Comparison of ENCODE assay signal across 37 cellular contexts in the genomic region with DNA sequence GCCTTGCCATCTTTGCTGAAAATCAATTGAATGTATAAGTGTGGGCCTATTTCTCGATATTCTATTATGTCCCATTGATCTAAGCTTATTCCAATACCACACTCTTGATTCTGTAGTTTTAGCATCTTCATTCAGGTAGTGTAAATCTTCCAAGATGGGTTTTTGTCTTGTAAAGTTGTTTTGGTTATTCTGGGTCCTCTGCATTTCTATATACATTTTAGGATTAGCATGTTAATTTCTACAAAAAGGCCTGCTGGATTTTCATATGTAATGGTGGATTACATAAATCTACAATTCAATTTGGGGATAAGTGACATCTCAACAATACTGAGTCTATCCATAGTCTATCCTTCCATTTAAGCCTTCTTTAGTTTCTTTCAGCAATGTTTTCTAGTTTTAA.
"Had no signal": no experiment of that assay in that cellular context is flagged by ENCODE, and none has a peak within 500 bp of the region (broad histone marks: within the 10 kb centered on the region; RNA-seq: fewer than 3 reads in every experiment).

No MANE protein-coding gene starts in this region.

- H3K27ac ChIP-seq: adrenal gland, ascending aorta, body of pancreas, brain microvascular endothelial cell, breast epithelium, cardiac muscle cell had no signal

- ATAC-seq: activated naive CD4-positive, alpha-beta T cell treated with anti-CD3 and anti-CD28 coated beads, Interleukin-2, amount 50 U/mL, for 72 hours; activated naive CD8-positive, alpha-beta T cell treated with anti-CD3 and anti-CD28 coated beads, Interleukin-2, amount 50 U/mL, for 24 hours; activated T-cell treated with anti-CD3 and anti-CD28 coated beads, Interleukin-2, amount 50 U/mL, for 4 hours; activated T-cell treated with anti-CD3 and anti-CD28 coated beads, Interleukin-2, amount 50 U/mL, for 72 hours; activated T-helper 17 cell treated with anti-CD3 and anti-CD28 coated beads, Interleukin-2, amount 50 U/mL, for 72 hours; body of pancreas had no signal

- H3K9me3 ChIP-seq: adrenal gland, ascending aorta, body of pancreas, breast epithelium had no signal

- H3K27me3 Mint-ChIP-seq: activated naive CD8-positive, alpha-beta T cell treated with anti-CD3 and anti-CD28 coated beads, Interleukin-2, amount 10 ng/mL, durations not matched to agents 7 days and 5 days; central memory CD8-positive, alpha-beta T cell had no signal

- H3K4me1 ChIP-seq: adrenal gland, ascending aorta, body of pancreas, breast epithelium had no signal

- H3K4me3 ChIP-seq: adrenal gland, ascending aorta, body of pancreas, breast epithelium, cardiac muscle cell had no signal

- H3K27me3 ChIP-seq: adrenal gland, ascending aorta, body of pancreas, brain microvascular endothelial cell, breast epithelium had no signal

- H3K27ac Mint-ChIP-seq: activated naive CD4-positive, alpha-beta T cell treated with anti-CD3 and anti-CD28 coated beads for 36 hours; activated naive CD4-positive, alpha-beta T cell treated with anti-CD3 and anti-CD28 coated beads, Interleukin-2, amount 10 ng/mL, durations not matched to agents 7 days and 5 days; activated naive CD4-positive, alpha-beta T cell treated with anti-CD3 and anti-CD28 coated beads, Interleukin-2, amount 50 U/mL, for 24 hours; activated naive CD4-positive, alpha-beta T cell treated with anti-CD3 and anti-CD28 coated beads, Interleukin-2, amount 50 U/mL, for 72 hours; activated naive CD8-positive, alpha-beta T cell; activated naive CD8-positive, alpha-beta T cell treated with anti-CD3 and anti-CD28 coated beads for 36 hours; activated naive CD8-positive, alpha-beta T cell treated with anti-CD3 and anti-CD28 coated beads, Interleukin-2, amount 10 ng/mL, durations not matched to agents 7 days and 5 days; activated naive CD8-positive, alpha-beta T cell treated with anti-CD3 and anti-CD28 coated beads, Interleukin-2, amount 50 U/mL, for 24 hours; activated T-cell treated with anti-CD3 and anti-CD28 coated beads, Interleukin-2, amount 50 U/mL, for 24 hours; activated T-helper 1 cell treated with anti-CD3 and anti-CD28 coated beads, Interleukin-12 subunit alpha, Interleukin-12 subunit beta, Interleukin-2, Interleukin-4 antibody, amounts not matched to agents 30 ng/mL and 10 ng/mL and 1 ng/mL, durations not matched to agents 14 hours and 24 hours and 36 hours; activated T-helper 17 cell treated with anti-CD3 and anti-CD28 coated beads, Interleukin-2, amount 50 U/mL, for 72 hours; activated T-helper 2 cell treated with anti-CD3 and anti-CD28 coated beads, Interferon-gamma antibody, Interleukin-2, Interleukin-4, amounts not matched to agents 10 μg/mL and 5 μg/mL and 100 μg/mL, durations not matched to agents 14 hours and 24 hours and 36 hours; brain had no signal

- DNase-seq: activated effector memory CD4-positive, alpha-beta T cell treated with anti-CD3 and anti-CD28 coated beads, Interleukin-2, amount 50 U/mL, for 16 hours; activated effector memory CD4-positive, alpha-beta T cell treated with Interleukin-2 at 50 U/mL for 16 hours; activated gamma-delta T cell; activated gamma-delta T cell treated with Interleukin-2 at 50 U/mL for 16 hours; activated naive CD4-positive, alpha-beta T cell; activated naive CD4-positive, alpha-beta T cell treated with anti-CD3 and anti-CD28 coated beads for 36 hours; activated naive CD4-positive, alpha-beta T cell treated with anti-CD3 and anti-CD28 coated beads, Interleukin-2, amount 10 ng/mL, durations not matched to agents 7 days and 5 days; activated naive CD4-positive, alpha-beta T cell treated with anti-CD3 and anti-CD28 coated beads, Interleukin-2, amount 50 U/mL, for 16 hours; activated naive CD4-positive, alpha-beta T cell treated with Interleukin-2 at 50 U/mL for 16 hours; activated naive CD8-positive, alpha-beta T cell treated with anti-CD3 and anti-CD28 coated beads for 36 hours; activated naive CD8-positive, alpha-beta T cell treated with anti-CD3 and anti-CD28 coated beads, Interleukin-2, amount 10 ng/mL, durations not matched to agents 7 days and 5 days; activated naive CD8-positive, alpha-beta T cell treated with anti-CD3 and anti-CD28 coated beads, Interleukin-2, amount 50 U/mL, for 24 hours; activated T-cell treated with anti-CD3 and anti-CD28 coated beads, Interleukin-2, amount 50 U/mL, for 24 hours; activated T-cell treated with anti-CD3 and anti-CD28 coated beads, Interleukin-2, amount 50 U/mL, for 4 hours; activated T-cell treated with anti-CD3 and anti-CD28 coated beads, Interleukin-2, amount 50 U/mL, for 48 hours; activated T-cell treated with anti-CD3 and anti-CD28 coated beads, Interleukin-2, amount 50 U/mL, for 72 hours; adrenal gland; amniotic stem cell; amygdala; anterior cingulate cortex; aorta; body of pancreas; brain microvascular endothelial cell; caudate nucleus; central memory CD4-positive, alpha-beta T cell; cerebellar nuclear complex had no signal

- H3K4me3 Mint-ChIP-seq: activated naive CD4-positive, alpha-beta T cell treated with anti-CD3 and anti-CD28 coated beads for 36 hours; activated naive CD4-positive, alpha-beta T cell treated with anti-CD3 and anti-CD28 coated beads, Interleukin-2, amount 10 ng/mL, durations not matched to agents 7 days and 5 days; activated naive CD4-positive, alpha-beta T cell treated with anti-CD3 and anti-CD28 coated beads, Interleukin-2, amount 50 U/mL, for 24 hours; activated naive CD8-positive, alpha-beta T cell; activated naive CD8-positive, alpha-beta T cell treated with anti-CD3 and anti-CD28 coated beads for 36 hours; activated naive CD8-positive, alpha-beta T cell treated with anti-CD3 and anti-CD28 coated beads, Interleukin-2, amount 10 ng/mL, durations not matched to agents 7 days and 5 days; activated naive CD8-positive, alpha-beta T cell treated with anti-CD3 and anti-CD28 coated beads, Interleukin-2, amount 50 U/mL, for 24 hours; activated T-cell treated with anti-CD3 and anti-CD28 coated beads, Interleukin-2, amount 50 U/mL, for 24 hours; activated T-cell treated with anti-CD3 and anti-CD28 coated beads, Interleukin-2, amount 50 U/mL, for 4 hours; activated T-cell treated with anti-CD3 and anti-CD28 coated beads, Interleukin-2, amount 50 U/mL, for 72 hours; activated T-helper 1 cell treated with anti-CD3 and anti-CD28 coated beads, Interleukin-12 subunit alpha, Interleukin-12 subunit beta, Interleukin-2, Interleukin-4 antibody, amounts not matched to agents 30 ng/mL and 10 ng/mL and 1 ng/mL, durations not matched to agents 14 hours and 24 hours and 36 hours; activated T-helper 17 cell treated with anti-CD3 and anti-CD28 coated beads, Interleukin-2, amount 50 U/mL, for 72 hours; brain; central memory CD8-positive, alpha-beta T cell had no signal

- H3K36me3 Mint-ChIP-seq: activated naive CD4-positive, alpha-beta T cell treated with anti-CD3 and anti-CD28 coated beads, Interleukin-2, amount 10 ng/mL, durations not matched to agents 7 days and 5 days; activated naive CD4-positive, alpha-beta T cell treated with anti-CD3 and anti-CD28 coated beads, Interleukin-2, amount 50 U/mL, for 24 hours; activated naive CD4-positive, alpha-beta T cell treated with anti-CD3 and anti-CD28 coated beads, Interleukin-2, amount 50 U/mL, for 72 hours; activated naive CD8-positive, alpha-beta T cell; activated naive CD8-positive, alpha-beta T cell treated with anti-CD3 and anti-CD28 coated beads for 36 hours; activated naive CD8-positive, alpha-beta T cell treated with anti-CD3 and anti-CD28 coated beads, Interleukin-2, amount 10 ng/mL, durations not matched to agents 7 days and 5 days; brain had no signal

- H3K4me1 Mint-ChIP-seq: activated naive CD4-positive, alpha-beta T cell treated with anti-CD3 and anti-CD28 coated beads, Interleukin-2, amount 10 ng/mL, durations not matched to agents 7 days and 5 days; activated naive CD4-positive, alpha-beta T cell treated with anti-CD3 and anti-CD28 coated beads, Interleukin-2, amount 50 U/mL, for 24 hours; activated naive CD8-positive, alpha-beta T cell treated with anti-CD3 and anti-CD28 coated beads for 36 hours; activated naive CD8-positive, alpha-beta T cell treated with anti-CD3 and anti-CD28 coated beads, Interleukin-2, amount 10 ng/mL, durations not matched to agents 7 days and 5 days; activated naive CD8-positive, alpha-beta T cell treated with anti-CD3 and anti-CD28 coated beads, Interleukin-2, amount 50 U/mL, for 24 hours; activated T-helper 17 cell treated with anti-CD3 and anti-CD28 coated beads, Interleukin-2, amount 50 U/mL, for 72 hours; central memory CD8-positive, alpha-beta T cell had no signal

- H3K36me3 ChIP-seq: adrenal gland, ascending aorta, brain microvascular endothelial cell, breast epithelium, cardiac muscle cell had no signal

- H3K9me3 Mint-ChIP-seq: activated naive CD4-positive, alpha-beta T cell treated with anti-CD3 and anti-CD28 coated beads for 36 hours; activated naive CD4-positive, alpha-beta T cell treated with anti-CD3 and anti-CD28 coated beads, Interleukin-2, amount 10 ng/mL, durations not matched to agents 7 days and 5 days; activated naive CD4-positive, alpha-beta T cell treated with anti-CD3 and anti-CD28 coated beads, Interleukin-2, amount 50 U/mL, for 72 hours; activated naive CD8-positive, alpha-beta T cell treated with anti-CD3 and anti-CD28 coated beads, Interleukin-2, amount 10 ng/mL, durations not matched to agents 7 days and 5 days; activated naive CD8-positive, alpha-beta T cell treated with anti-CD3 and anti-CD28 coated beads, Interleukin-2, amount 50 U/mL, for 24 hours; activated T-cell treated with anti-CD3 and anti-CD28 coated beads, Interleukin-2, amount 50 U/mL, for 24 hours; activated T-cell treated with anti-CD3 and anti-CD28 coated beads, Interleukin-2, amount 50 U/mL, for 4 hours; activated T-cell treated with anti-CD3 and anti-CD28 coated beads, Interleukin-2, amount 50 U/mL, for 72 hours; activated T-helper 1 cell treated with anti-CD3 and anti-CD28 coated beads, Interleukin-12 subunit alpha, Interleukin-12 subunit beta, Interleukin-2, Interleukin-4 antibody, amounts not matched to agents 30 ng/mL and 10 ng/mL and 1 ng/mL, durations not matched to agents 14 hours and 24 hours and 36 hours; activated T-helper 17 cell treated with anti-CD3 and anti-CD28 coated beads, Interleukin-2, amount 50 U/mL, for 72 hours; activated T-helper 2 cell treated with anti-CD3 and anti-CD28 coated beads, Interferon-gamma antibody, Interleukin-2, Interleukin-4, amounts not matched to agents 10 μg/mL and 5 μg/mL and 100 μg/mL, durations not matched to agents 14 hours and 24 hours and 36 hours; central memory CD8-positive, alpha-beta T cell had no signal
